In genomic region chr2:160365691-160366367, GRCh38 we compare ENCODE assay signal across 12 cellular contexts.
DNase-seq lines count a peak whose midpoint lies in the region; ATAC-seq and TF ChIP-seq lines count a peak whose summit lies in the region.
"Had no signal": no experiment of that assay in that cellular context is flagged by ENCODE, and none has a peak within 500 bp of the region (broad histone marks: within the 10 kb centered on the region; RNA-seq: fewer than 3 reads in every experiment).

No MANE protein-coding gene starts in this region.

- no peaks in the 10 kb centered on the region for H3K9me3 ChIP-seq in mammary epithelial cell (replicated peaks; ENCODE audit: insufficient read depth, low read length)
- no peaks in the 10 kb centered on the region for H3K9me3 ChIP-seq in gastroesophageal sphincter
- H3K9me3 ChIP-seq in aorta (ENCODE audit: control insufficient read depth, low read length): no peaks in the 10 kb centered on the region

- H4K20me1 ChIP-seq in mammary epithelial cell (ENCODE audit: insufficient read depth, low read length): peaks cover 6% of the 10 kb centered on the region

- H3K36me3 Mint-ChIP-seq in MCF 10A (ENCODE audit: insufficient read depth, unreplicated experiment): peaks cover 35% of the 10 kb centered on the region
- peaks cover 13% of the 10 kb centered on the region for H3K36me3 Mint-ChIP-seq in natural killer cell treated with Interleukin-12 subunit alpha and Interleukin-12 subunit beta and Interleukin-15 and Interleukin-18, amount 100 ng/mL, for 72 hours

- no peak overlapping the region for H2AFZ ChIP-seq in mammary epithelial cell (ENCODE audit: low read depth, low read length)

- no peak overlapping the region for H3K9ac ChIP-seq in mammary epithelial cell (ENCODE audit: insufficient read depth, low read length)

- peak overlapping the region; percentile 24 for H3K27ac Mint-ChIP-seq in MCF 10A (ENCODE audit: low read depth, unreplicated experiment)
- peak overlapping the region; percentile 38 to 66 for H3K27ac Mint-ChIP-seq in natural killer cell treated with Interleukin-12 subunit alpha and Interleukin-12 subunit beta and Interleukin-15 and Interleukin-18, amount 100 ng/mL, for 72 hours

- dilution Hi-C loops in mammary epithelial cell (cut with HindIII; ENCODE audit: low sequenced_read_pairs): no loop called here

- H3K4me3 ChIP-seq in mammary epithelial cell (replicated peaks in 1 of 3; ENCODE audit: insufficient read depth in 1 of 3, low read depth in 2 of 3, low read length in 3 of 3) (no peak overlapping the region), gastroesophageal sphincter (no peak overlapping the region), aorta (ENCODE audit: low read length in 2 of 2) (no peak overlapping the region)

- no peaks in the 10 kb centered on the region for H3K9me3 Mint-ChIP-seq in MCF 10A (ENCODE audit: unreplicated experiment)
- no peaks in the 10 kb centered on the region for H3K9me3 Mint-ChIP-seq in natural killer cell treated with Interleukin-12 subunit alpha and Interleukin-12 subunit beta and Interleukin-15 and Interleukin-18, amount 100 ng/mL, for 72 hours
- H3K9me3 Mint-ChIP-seq: activated T-cell treated with anti-CD3 and anti-CD28 coated beads, Interleukin-2, amount 50 U/mL, for 72 hours had no signal

- H3K27me3 Mint-ChIP-seq in MCF 10A (ENCODE audit: insufficient read depth, unreplicated experiment): no peaks in the 10 kb centered on the region
- no peaks in the 10 kb centered on the region for H3K27me3 Mint-ChIP-seq in natural killer cell treated with Interleukin-12 subunit alpha and Interleukin-12 subunit beta and Interleukin-15 and Interleukin-18, amount 100 ng/mL, for 72 hours

- H3K4me2 ChIP-seq in mammary epithelial cell (ENCODE audit: insufficient read depth, low read depth, low read length): no peak overlapping the region

- TF ChIP-seq CTCF in MCF 10A (IDR thresholded peaks at IDR 0.05; ENCODE audit: unreplicated experiment): no peak
- no peak for TF ChIP-seq CTCF in mammary epithelial cell (conservative IDR thresholded peaks at IDR 0.05 in 1 of 2, IDR thresholded peaks at IDR 0.05 in 1 of 2; ENCODE audit: extremely low read depth in 1 of 2, insufficient read depth in 1 of 2, low read depth in 1 of 2, low read length in 2 of 2)
- no peak for TF ChIP-seq CTCF in gastroesophageal sphincter (IDR thresholded peaks at IDR 0.05)
- no peak for TF ChIP-seq CTCF in RWPE1 (conservative IDR thresholded peaks at IDR 0.05; ENCODE audit: low read depth)

- in situ Hi-C loops in mammary epithelial cell (cut with MboI; ENCODE audit: low sequenced_read_pairs in 2 of 2): no loop called here

- H3K4me1 Mint-ChIP-seq in MCF 10A (ENCODE audit: insufficient read depth, unreplicated experiment): peaks cover 41% of the 10 kb centered on the region
- peaks cover 54 to 64% of the 10 kb centered on the region in 2 donors for H3K4me1 Mint-ChIP-seq in natural killer cell treated with Interleukin-12 subunit alpha and Interleukin-12 subunit beta and Interleukin-15 and Interleukin-18, amount 100 ng/mL, for 72 hours (ENCODE audit: low read depth in 2 of 2)

- POLR2A ChIA-PET in MCF 10A (lab: Yijun Ruan, JAX): interaction anchor here (0.6 to 1.1 kb wide), 3 partner anchors 10 to 41 kb away, joined by 3 read pairs; no protein-coding TSS in a partner anchor
- POLR2A ChIA-PET in RWPE1 (lab: Yijun Ruan, JAX; ENCODE audit: low non-redundant PET): no interaction called here

- DNase-seq in MCF 10A (ENCODE audit: unreplicated experiment) (no peak), mammary epithelial cell (no peak), aorta (peak; percentile 74 to 79), RWPE1 (ENCODE audit: low spot score) (no peak), Kasumi-1 (lab: John Stamatoyannopoulos, UW) (no peak)
- DNase-seq in natural killer cell treated with Interleukin-12 subunit alpha and Interleukin-12 subunit beta and Interleukin-15 and Interleukin-18, amount 100 ng/mL, for 72 hours (ENCODE audit: low spot score): no peak
- DNase-seq: activated CD4-positive, alpha-beta T cell treated with anti-CD3 and anti-CD28 coated beads for 1 hour; activated T-cell treated with anti-CD3 and anti-CD28 coated beads, Interleukin-2, amount 50 U/mL, for 72 hours; DMS 273 treated with DMSO at 0.1 percent for 48 hours had no signal

- peak; percentile 40 for ATAC-seq in gastroesophageal sphincter
- no peak for ATAC-seq in natural killer cell treated with Interleukin-12 subunit alpha and Interleukin-12 subunit beta and Interleukin-15 and Interleukin-18, amount 100 ng/mL, for 72 hours
- ATAC-seq in aorta (ENCODE audit: low FRiP score): peak; percentile 69
- no peak for ATAC-seq in GM18861 (IDR thresholded peaks at IDR 0.05; ENCODE audit: unreplicated experiment)
- ATAC-seq: activated T-cell treated with anti-CD3 and anti-CD28 coated beads, Interleukin-2, amount 50 U/mL, for 72 hours; esophagus mucosa had no signal

- TF ChIP-seq EP300 in gastroesophageal sphincter (IDR thresholded peaks at IDR 0.05): no peak

- WGBS in mammary epithelial cell (ENCODE audit: low coverage, missing lambda C conversion rate): 80% methylated on average over 5 of the region's 5 CpGs
- 38 to 50% methylated on average over 4 of the region's 5 CpGs for WGBS in gastroesophageal sphincter (ENCODE audit: low coverage in 1 of 2), 2 donors
- WGBS in aorta, 2 donors: 16 to 19% methylated on average over 5 of the region's 5 CpGs

- intact Hi-C loops in MCF 10A (cut with micrococcal nuclease) (no loop called here), mammary epithelial cell (cut with micrococcal nuclease) (no loop called here), aorta (cut with DNase I) (no loop called here)

- no peak for TF ChIP-seq POLR2A in gastroesophageal sphincter (IDR thresholded peaks at IDR 0.05)

- CTCF ChIA-PET in MCF 10A (lab: Yijun Ruan, JAX) (interaction anchor here (1.3 to 2.6 kb wide), 3 partner anchors 9 to 13 kb away, joined by 4 to 10 read pairs (median 5); no protein-coding TSS in a partner anchor), mammary epithelial cell (lab: Charles Lee; ENCODE audit: low non-redundant PET) (no interaction called here), RWPE1 (lab: Yijun Ruan, JAX) (no interaction called here)

- H3K36me3 ChIP-seq in mammary epithelial cell (ENCODE audit: insufficient read depth, low read length) (peaks cover 10% of the 10 kb centered on the region), gastroesophageal sphincter (no peaks in the 10 kb centered on the region), aorta (ENCODE audit: control insufficient read depth in 1 of 2, insufficient read depth in 2 of 2, low read length in 1 of 2) (no peaks in the 10 kb centered on the region)

- H3K27ac ChIP-seq in mammary epithelial cell (ENCODE audit: insufficient read depth, low read depth, low read length) (no peak overlapping the region), gastroesophageal sphincter (peak overlapping the region in 2 of 4 donors; percentile 9 to 36), aorta (ENCODE audit: low read depth in 1 of 2, low read length in 2 of 2) (no peak overlapping the region), RWPE1 (no peak overlapping the region)

- H3K4me1 ChIP-seq in mammary epithelial cell (ENCODE audit: insufficient read depth, low read length) (peaks cover 19% of the 10 kb centered on the region), gastroesophageal sphincter (peaks cover 29 to 99% (median 38%) of the 10 kb centered on the region in 3 donors), aorta (ENCODE audit: control insufficient read depth in 1 of 2, insufficient read depth in 2 of 2, low read length in 2 of 2) (peaks cover 6 to 7% of the 10 kb centered on the region in 2 donors)

- BruUV-seq in MCF 10A (replicated peaks; lab: Mats Ljungman, UMichigan) (no TSS peak), mammary epithelial cell (replicated peaks; lab: Mats Ljungman, UMichigan) (no TSS peak)

- H3K79me2 ChIP-seq in mammary epithelial cell (ENCODE audit: insufficient read depth, low read length): peaks cover 95% of the 10 kb centered on the region

- H3K4me3 Mint-ChIP-seq in MCF 10A (ENCODE audit: unreplicated experiment): no peak overlapping the region
- no peak overlapping the region for H3K4me3 Mint-ChIP-seq in natural killer cell treated with Interleukin-12 subunit alpha and Interleukin-12 subunit beta and Interleukin-15 and Interleukin-18, amount 100 ng/mL, for 72 hours
- H3K4me3 Mint-ChIP-seq: activated T-cell treated with anti-CD3 and anti-CD28 coated beads, Interleukin-2, amount 50 U/mL, for 72 hours had no signal

- H3K27me3 ChIP-seq in mammary epithelial cell (ENCODE audit: insufficient read depth, low read length) (no peaks in the 10 kb centered on the region), gastroesophageal sphincter (no peaks in the 10 kb centered on the region), aorta (ENCODE audit: control insufficient read depth in 1 of 2, insufficient read depth in 2 of 2, low read length in 1 of 2) (no peaks in the 10 kb centered on the region)

Comparison
In these comparisons a context has a peak if more than half of its experiments do, and no peak if none do; other contexts are left out.
1. DNase-seq: peak in aorta (2 of 2); none in MCF 10A (single experiment), mammary epithelial cell (single experiment), natural killer cell treated with Interleukin-12 subunit alpha and Interleukin-12 subunit beta and Interleukin-15 and Interleukin-18, amount 100 ng/mL, for 72 hours (single experiment), RWPE1 (single experiment) and Kasumi-1 (0 of 2).
2. ATAC-seq: peak in gastroesophageal sphincter (single experiment) and aorta (single experiment); none in natural killer cell treated with Interleukin-12 subunit alpha and Interleukin-12 subunit beta and Interleukin-15 and Interleukin-18, amount 100 ng/mL, for 72 hours (0 of 2) and GM18861 (single experiment).